7 cellular contexts compared by ENCODE assay signal in the genomic region with DNA sequence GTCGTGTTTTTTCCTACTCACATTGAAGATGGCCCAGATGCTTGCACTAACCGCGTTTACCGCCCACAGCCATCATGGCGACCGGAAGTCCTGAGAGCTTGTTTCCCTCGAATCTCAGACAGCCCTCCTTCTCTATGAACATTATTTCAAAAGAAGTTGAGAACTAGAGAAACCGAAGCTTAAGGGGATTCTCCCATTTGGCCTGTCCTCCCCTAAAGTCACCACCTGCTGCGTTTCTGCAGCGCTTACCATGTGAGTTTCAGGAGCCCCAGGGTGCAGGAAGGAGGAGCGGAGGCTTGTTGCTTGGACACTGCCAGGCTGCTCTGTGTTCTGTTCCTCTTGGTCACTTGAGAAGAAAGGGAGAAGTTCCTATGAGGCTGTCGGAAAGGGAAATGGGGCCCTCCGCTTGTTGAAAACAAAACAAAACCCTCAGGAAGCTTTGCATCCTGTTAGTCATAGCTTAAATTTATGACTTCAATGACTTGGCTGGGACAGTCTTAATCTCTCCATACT. TPM values are rescaled to one million over a fixed set of nuclear protein-coding genes. Genes with fewer than 3 reads are reported as not detected.
DNase-seq lines count a peak whose midpoint lies in the region; ATAC-seq and TF ChIP-seq lines count a peak whose summit lies in the region.

No MANE protein-coding gene starts in this region.

- no peaks in the 10 kb centered on the region for H3K9me3 ChIP-seq in Peyer's patch

- no peaks in the 10 kb centered on the region for H3K27me3 Mint-ChIP-seq in memory B cell
- no peaks in the 10 kb centered on the region for H3K27me3 Mint-ChIP-seq in stimulated activated memory B cell treated with anti-CD40 and anti-IgM and Interleukin-4, amounts not matched to agents 10 μg/mL and 1 μg/mL and 100 μg/mL, for 72 hours

- peak overlapping the region; percentile 95 for H3K27ac Mint-ChIP-seq in memory B cell
- H3K27ac Mint-ChIP-seq in stimulated activated memory B cell treated with anti-CD40 and anti-IgM and Interleukin-4, amounts not matched to agents 10 μg/mL and 1 μg/mL and 100 μg/mL, for 72 hours, result peak overlapping the region; percentile 98

- peaks cover 0 to 9% (median 4%) of the 10 kb centered on the region in 4 donors for H3K4me1 ChIP-seq in Peyer's patch

- DNase-seq in Peyer's patch (peak in 2 of 3 donors; percentile 80 to 87), memory B cell (ENCODE audit: low spot score in 2 of 2) (peak; percentile 31 to 33), RWPE1 (ENCODE audit: low spot score) (no peak)
- DNase-seq in activated naive CD4-positive, alpha-beta T cell (lab: John Stamatoyannopoulos, UW), result peak in 3 of 4 experiments; percentile 37 to 59 (median 44)

- H3K4me3 ChIP-seq in Peyer's patch, result peak overlapping the region; percentile 32 to 43 (median 36)

- TF ChIP-seq CTCF in Peyer's patch (IDR thresholded peaks at IDR 0.05) (no peak), RWPE1 (conservative IDR thresholded peaks at IDR 0.05; ENCODE audit: low read depth) (no peak)

- CTCF ChIA-PET in RWPE1 (lab: Yijun Ruan, JAX), result no interaction called here

- TF ChIP-seq POLR2A in Peyer's patch (IDR thresholded peaks at IDR 0.05), result peak; percentile 15 to 45

- H3K27ac ChIP-seq in Peyer's patch, result peak overlapping the region; percentile 76 to 87 (median 82)
- H3K27ac ChIP-seq in RWPE1, result no peak overlapping the region

- H3K36me3 Mint-ChIP-seq in memory B cell, result peaks cover 13% of the 10 kb centered on the region
- peaks cover 15% of the 10 kb centered on the region for H3K36me3 Mint-ChIP-seq in stimulated activated memory B cell treated with anti-CD40 and anti-IgM and Interleukin-4, amounts not matched to agents 10 μg/mL and 1 μg/mL and 100 μg/mL, for 72 hours

- H3K4me3 Mint-ChIP-seq in memory B cell, result peak overlapping the region; percentile 88
- H3K4me3 Mint-ChIP-seq in stimulated activated memory B cell treated with anti-CD40 and anti-IgM and Interleukin-4, amounts not matched to agents 10 μg/mL and 1 μg/mL and 100 μg/mL, for 72 hours, result peak overlapping the region; percentile 92

- POLR2A ChIA-PET in RWPE1 (lab: Yijun Ruan, JAX; ENCODE audit: low non-redundant PET), result no interaction called here

- ATAC-seq in GM21576 (IDR thresholded peaks at IDR 0.05; ENCODE audit: unreplicated experiment), result peak; percentile 68
- ATAC-seq in memory B cell (ENCODE audit: low read depth), result peak; percentile 93
- peak; percentile 96 for ATAC-seq in stimulated activated memory B cell treated with anti-CD40 and anti-IgM and Interleukin-4, amounts not matched to agents 10 μg/mL and 1 μg/mL and 100 μg/mL, for 72 hours
- no peak for ATAC-seq in HG02884 (IDR thresholded peaks at IDR 0.05; ENCODE audit: unreplicated experiment)

- no peaks in the 10 kb centered on the region for H3K27me3 ChIP-seq in Peyer's patch

- H3K36me3 ChIP-seq in Peyer's patch, result peaks cover 0 to 13% (median 0%) of the 10 kb centered on the region in 3 donors

- H3K4me1 Mint-ChIP-seq in memory B cell, result peaks cover 25% of the 10 kb centered on the region
- peaks cover 43% of the 10 kb centered on the region for H3K4me1 Mint-ChIP-seq in stimulated activated memory B cell treated with anti-CD40 and anti-IgM and Interleukin-4, amounts not matched to agents 10 μg/mL and 1 μg/mL and 100 μg/mL, for 72 hours

- H3K9me3 Mint-ChIP-seq in memory B cell, result no peaks in the 10 kb centered on the region
- H3K9me3 Mint-ChIP-seq in stimulated activated memory B cell treated with anti-CD40 and anti-IgM and Interleukin-4, amounts not matched to agents 10 μg/mL and 1 μg/mL and 100 μg/mL, for 72 hours, result no peaks in the 10 kb centered on the region

RNA-seq across cellular contexts. Expression of gene CARD8, which starts 6.2 kb away (rescaled TPM):
- total RNA-seq in Peyer's patch, result 100 to 1,000 TPM in 1 of 4 donors, 10 to 100 TPM in 3; 31.5 to 115 (median 39.2) TPM

RNA-seq across cellular contexts. Expression of gene ZNF114, which starts 20.3 kb away (rescaled TPM):
- not detected for total RNA-seq in Peyer's patch
